In the genomic region with DNA sequence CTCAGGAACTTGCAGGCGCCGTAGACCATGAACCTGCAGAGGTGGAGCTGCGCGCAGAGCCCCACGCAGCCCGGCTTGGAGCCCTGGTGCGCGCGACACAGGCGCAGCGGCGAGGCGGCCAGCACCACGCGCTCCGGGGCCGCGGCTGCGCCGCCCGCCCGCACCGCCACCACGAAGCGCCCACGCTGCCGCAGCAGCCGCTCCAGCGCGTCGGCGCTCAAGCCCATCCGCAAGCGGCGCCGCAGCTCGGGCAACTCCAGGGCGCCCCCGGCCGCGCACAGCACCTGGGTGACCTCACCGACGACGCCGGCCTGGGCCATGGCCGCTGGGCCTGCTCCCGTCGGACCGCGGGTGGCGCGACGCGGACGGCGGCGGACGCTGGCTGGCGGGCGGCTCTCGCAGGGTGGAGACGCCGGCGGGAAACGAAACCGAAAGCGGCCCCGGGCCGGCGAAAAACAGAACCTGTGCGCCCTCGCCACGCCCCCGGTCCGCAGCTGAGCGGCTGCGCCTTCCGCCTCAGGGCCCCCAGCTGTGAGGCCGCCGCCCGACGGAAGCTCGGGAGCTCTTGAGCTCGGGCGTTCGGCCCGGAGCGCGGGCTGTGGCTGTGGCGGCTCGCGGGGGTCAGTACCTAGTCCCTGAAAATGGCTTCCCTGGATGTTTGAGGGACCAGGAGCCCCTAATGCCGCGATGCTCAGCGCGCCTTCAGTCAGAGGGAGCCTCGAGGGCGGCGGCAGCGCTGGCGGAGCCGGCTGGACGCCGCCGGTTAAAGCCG, we compare ENCODE assay signal across 8 cellular contexts. TPM values are rescaled to one million over a fixed set of nuclear protein-coding genes. Genes with fewer than 3 reads are reported as not detected.
DNase-seq lines count a peak whose midpoint lies in the region; TF ChIP-seq lines count a peak whose summit lies in the region.

A gene with protein sequence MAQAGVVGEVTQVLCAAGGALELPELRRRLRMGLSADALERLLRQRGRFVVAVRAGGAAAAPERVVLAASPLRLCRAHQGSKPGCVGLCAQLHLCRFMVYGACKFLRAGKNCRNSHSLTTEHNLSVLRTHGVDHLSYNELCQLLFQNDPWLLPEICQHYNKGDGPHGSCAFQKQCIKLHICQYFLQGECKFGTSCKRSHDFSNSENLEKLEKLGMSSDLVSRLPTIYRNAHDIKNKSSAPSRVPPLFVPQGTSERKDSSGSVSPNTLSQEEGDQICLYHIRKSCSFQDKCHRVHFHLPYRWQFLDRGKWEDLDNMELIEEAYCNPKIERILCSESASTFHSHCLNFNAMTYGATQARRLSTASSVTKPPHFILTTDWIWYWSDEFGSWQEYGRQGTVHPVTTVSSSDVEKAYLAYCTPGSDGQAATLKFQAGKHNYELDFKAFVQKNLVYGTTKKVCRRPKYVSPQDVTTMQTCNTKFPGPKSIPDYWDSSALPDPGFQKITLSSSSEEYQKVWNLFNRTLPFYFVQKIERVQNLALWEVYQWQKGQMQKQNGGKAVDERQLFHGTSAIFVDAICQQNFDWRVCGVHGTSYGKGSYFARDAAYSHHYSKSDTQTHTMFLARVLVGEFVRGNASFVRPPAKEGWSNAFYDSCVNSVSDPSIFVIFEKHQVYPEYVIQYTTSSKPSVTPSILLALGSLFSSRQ (minus strand): TSS at position 424 of the 772 bp plus-strand sequence. CDS start 104 bp downstream, at position 320.

- H3K36me3 Mint-ChIP-seq in HFFc6 (ENCODE audit: low read depth): peaks cover 24% of the 10 kb centered on the region

- H3K4me1 Mint-ChIP-seq in HFFc6 (ENCODE audit: low read depth): peaks cover 41% of the 10 kb centered on the region

- TF ChIP-seq CTCF in GM10266 (IDR thresholded peaks at IDR 0.05; ENCODE audit: control insufficient read depth, insufficient read depth, low read depth, missing control alignments) (no peak), HFFc6 (IDR thresholded peaks at IDR 0.05) (no peak)

- H3K27ac Mint-ChIP-seq in HFFc6: peak within 1 kb of the TSS; percentile 77

- peaks cover 22% of the 10 kb centered on the region for H3K9me3 Mint-ChIP-seq in HFFc6

- peak; percentile 93 for DNase-seq in GM10266 (ENCODE audit: extremely low spot score)
- DNase-seq in HFFc6: peak; percentile 62
- DNase-seq in NAMALWA (ENCODE audit: low spot score): peak; percentile 96
- peak; percentile 67 to 93 (median 80) for DNase-seq in T-helper 2 cell
- peak in 41 of 58 donors; percentile 13 to 74 (median 30) for DNase-seq in anterior cingulate cortex (lab: John Stamatoyannopoulos, UW)
- peak; percentile 82 for DNase-seq in hepatic stellate cell (ENCODE audit: low spot score)
- DNase-seq in retina: peak; percentile 87
- no peak for DNase-seq in cerebellar cortex (ENCODE audit: low spot score)

- H3K4me3 Mint-ChIP-seq in HFFc6: peak within 1 kb of the TSS; percentile 83

- H3K27me3 Mint-ChIP-seq in HFFc6 (ENCODE audit: insufficient read depth): peaks cover 2% of the 10 kb centered on the region; the same call in 1 of the 2 replicates

RNA-seq across cellular contexts. Expression of the gene that starts here (rescaled TPM):
- 10 to 100 TPM in 4 of 6 experiments, 1 to 10 TPM in 2; 6.3 to 14.0 (median 11.8) TPM for total RNA-seq in HFFc6 (2021; fragmentation: NEBNext Ultra II Directional; extraction: Animal tissue kit (Norgen Biotek cat#: 25700))
